10 cellular contexts compared by ENCODE assay signal in the genomic region with DNA sequence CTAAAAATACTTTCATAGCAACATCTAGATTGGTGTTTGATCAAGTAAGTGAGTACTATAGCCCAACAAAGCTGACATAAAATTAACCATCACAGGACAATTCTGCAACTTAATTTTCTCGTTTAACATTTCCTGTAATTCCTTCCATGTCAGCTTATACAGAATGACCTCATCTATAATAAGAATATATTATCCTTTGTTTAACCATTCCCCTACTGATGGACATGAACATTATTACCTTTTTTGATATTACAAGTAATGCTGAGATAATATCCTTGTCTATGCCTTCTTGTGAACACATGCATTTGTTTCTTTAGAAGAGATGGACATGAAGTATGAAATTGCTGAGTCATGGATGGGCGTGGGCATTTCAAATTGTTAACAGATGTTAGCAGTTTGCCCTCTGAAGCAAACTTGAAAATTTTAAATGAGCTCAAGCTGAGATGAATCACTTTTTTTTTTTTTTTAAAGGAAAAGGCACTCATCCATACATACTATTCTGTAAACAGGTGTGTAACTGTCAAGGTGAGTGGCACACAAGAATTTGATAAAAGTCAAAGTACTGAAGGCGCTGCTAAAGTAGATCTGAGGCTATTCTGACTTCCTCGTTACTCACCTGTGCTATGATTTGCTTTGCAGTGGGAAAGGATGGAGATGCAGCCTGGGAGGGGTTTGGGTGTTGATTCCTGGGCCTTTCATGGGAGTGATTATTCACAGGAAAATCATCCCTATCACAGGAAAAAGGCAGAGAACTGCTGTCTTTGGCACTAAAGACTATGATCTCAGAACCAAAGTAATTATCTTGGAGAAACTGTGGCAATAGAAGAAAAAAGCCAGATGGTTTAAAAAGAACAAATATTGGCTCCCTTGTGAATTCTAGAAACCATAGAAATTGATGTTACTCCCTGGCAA.
A peak's percentile ranks its signal among the peaks of the same experiment; 100 is the strongest.
DNase-seq lines count a peak whose midpoint lies in the region; ATAC-seq and TF ChIP-seq lines count a peak whose summit lies in the region.
"Had no signal": no experiment of that assay in that cellular context is flagged by ENCODE, and none has a peak within 500 bp of the region (broad histone marks: within the 10 kb centered on the region; RNA-seq: fewer than 3 reads in every experiment).

No MANE protein-coding gene starts in this region.

- POLR2A ChIA-PET in PC-9 (lab: Charles Lee; ENCODE audit: unreplicated experiment), result interaction anchor here (0.7 kb wide), 1 partner anchor 9 kb away, joined by 6 read pairs; no protein-coding TSS in a partner anchor

- no peaks in the 10 kb centered on the region for H3K9me3 Mint-ChIP-seq in activated naive CD4-positive, alpha-beta T cell treated with anti-CD3 and anti-CD28 coated beads, Interleukin-2, amount 50 U/mL, for 72 hours

- H3K4me3 ChIP-seq in PC-9 (no peak overlapping the region), epithelial cell of esophagus (ENCODE audit: low read length) (no peak overlapping the region)

- H3K4me1 ChIP-seq in PC-9 (replicated peaks; ENCODE audit: insufficient read depth), result peaks cover 9% of the 10 kb centered on the region

- no peak for TF ChIP-seq CTCF in PC-9 (conservative IDR thresholded peaks at IDR 0.05)
- TF ChIP-seq CTCF in epithelial cell of esophagus (IDR thresholded peaks at IDR 0.05; ENCODE audit: insufficient read depth, low read depth, low read length, missing control alignments), result no peak

- H3K4me2 ChIP-seq in PC-9, result no peak overlapping the region

- BruUV-seq in PC-9 (replicated peaks; lab: Mats Ljungman, UMichigan), result no TSS peak

- CTCF ChIA-PET in PC-9 (lab: Charles Lee), result interaction anchor here (0.7 kb wide), 1 partner anchor 199 kb away, joined by 3 read pairs; no protein-coding TSS in a partner anchor

- peak overlapping the region; percentile 2; the same call in 1 of the 2 replicates for H3K27ac ChIP-seq in PC-9

- no peaks in the 10 kb centered on the region for H3K9me2 ChIP-seq in PC-9 (ENCODE audit: insufficient read depth)

- no peaks in the 10 kb centered on the region for H4K20me1 ChIP-seq in PC-9 (ENCODE audit: insufficient read depth)

- H3K36me3 Mint-ChIP-seq in activated naive CD4-positive, alpha-beta T cell treated with anti-CD3 and anti-CD28 coated beads, Interleukin-2, amount 50 U/mL, for 72 hours, result peaks cover 37 to 83% of the 10 kb centered on the region in 2 donors

- no peaks in the 10 kb centered on the region for H3F3A ChIP-seq in PC-9 (ENCODE audit: insufficient read depth, low read depth)

- no peak for ATAC-seq in activated naive CD4-positive, alpha-beta T cell treated with anti-CD3 and anti-CD28 coated beads, Interleukin-2, amount 50 U/mL, for 72 hours
- no peak for ATAC-seq in GM18909 (IDR thresholded peaks at IDR 0.05; ENCODE audit: poor library complexity, unreplicated experiment)

- H3K27ac Mint-ChIP-seq in activated naive CD4-positive, alpha-beta T cell treated with anti-CD3 and anti-CD28 coated beads, Interleukin-2, amount 50 U/mL, for 72 hours, result peak overlapping the region; percentile 52 to 83

- H3K79me2 ChIP-seq in PC-9 (ENCODE audit: low read depth), result no peaks in the 10 kb centered on the region

- H3K36me3 ChIP-seq in PC-9 (ENCODE audit: low read depth), result no peaks in the 10 kb centered on the region

- H3K9me3 ChIP-seq in PC-9 (ENCODE audit: insufficient read depth, low read depth), result 0 out of 2 replicates have a peak, but pooled peaks cover 2% of the 10 kb centered on the region

- DNase-seq in activated naive CD4-positive, alpha-beta T cell treated with anti-CD3 and anti-CD28 coated beads, Interleukin-2, amount 50 U/mL, for 72 hours (ENCODE audit: low spot score in 2 of 2), result no peak
- no peak for DNase-seq in activated naive CD4-positive, alpha-beta T cell treated with anti-CD3 and anti-CD28 coated beads, Interleukin-2, amount 50 U/mL, for 16 hours
- DNase-seq in PC-9 (peak in 1 of 2 experiments; percentile 3), epithelial cell of esophagus (ENCODE audit: low read depth) (peak; percentile 70), smooth muscle cell of the brain vasculature (ENCODE audit: low read depth, low spot score) (peak; percentile 55), NCI-H2081 (lab: John Stamatoyannopoulos, UW) (no peak), cerebellum (ENCODE audit: low spot score) (no peak)
- DNase-seq: activated T-cell treated with anti-CD3 and anti-CD28 coated beads, Interleukin-2, amount 50 U/mL, for 48 hours; T-helper 2 cell had no signal

- H3K27me3 ChIP-seq in PC-9 (ENCODE audit: insufficient read depth, low read depth), result no peaks in the 10 kb centered on the region

- no peak overlapping the region for H2AFZ ChIP-seq in PC-9

- intact Hi-C loops in PC-9 (cut with micrococcal nuclease; ENCODE audit: unreplicated experiment), result no loop called here

Comparison
In these comparisons a context has a peak if more than half of its experiments do, and no peak if none do; other contexts are left out.
1. DNase-seq: peak in epithelial cell of esophagus (single experiment) and smooth muscle cell of the brain vasculature (single experiment); none in activated naive CD4-positive, alpha-beta T cell treated with anti-CD3 and anti-CD28 coated beads, Interleukin-2, amount 50 U/mL, for 72 hours (0 of 2), activated naive CD4-positive, alpha-beta T cell treated with anti-CD3 and anti-CD28 coated beads, Interleukin-2, amount 50 U/mL, for 16 hours (single experiment), NCI-H2081 (0 of 2) and cerebellum (single experiment).